Comparison of ENCODE assay signal across 14 cellular contexts in genomic region chr18:31990823-31991222, GRCh38. TPM values are rescaled to one million over a fixed set of nuclear protein-coding genes. Genes with fewer than 3 reads are reported as not detected.
A peak's percentile ranks its signal among the peaks of the same experiment; 100 is the strongest.
DNase-seq lines count a peak whose midpoint lies in the region; ATAC-seq lines count a peak whose summit lies in the region.
"Had no signal": no experiment of that assay in that cellular context is flagged by ENCODE, and none has a peak within 500 bp of the region (broad histone marks: within the 10 kb centered on the region; RNA-seq: fewer than 3 reads in every experiment).

No MANE protein-coding gene starts in this region.

- no peaks in the 10 kb centered on the region for H3K27me3 Mint-ChIP-seq in naive B cell
- no peaks in the 10 kb centered on the region for H3K27me3 Mint-ChIP-seq in activated naive CD8-positive, alpha-beta T cell treated with anti-CD3 and anti-CD28 coated beads, Interleukin-2, amount 50 U/mL, for 24 hours
- H3K27me3 Mint-ChIP-seq: activated T-helper 17 cell treated with anti-CD3 and anti-CD28 coated beads, Interleukin-2, amount 50 U/mL, for 72 hours had no signal

- H3K4me1 Mint-ChIP-seq in naive B cell: peaks cover 12 to 26% (median 21%) of the 10 kb centered on the region in 3 donors
- no peaks in the 10 kb centered on the region for H3K4me1 Mint-ChIP-seq in activated naive CD8-positive, alpha-beta T cell treated with anti-CD3 and anti-CD28 coated beads, Interleukin-2, amount 50 U/mL, for 24 hours

- no peaks in the 10 kb centered on the region for H3K36me3 Mint-ChIP-seq in naive B cell
- H3K36me3 Mint-ChIP-seq in activated naive CD8-positive, alpha-beta T cell treated with anti-CD3 and anti-CD28 coated beads, Interleukin-2, amount 50 U/mL, for 24 hours (ENCODE audit: low read depth): no peaks in the 10 kb centered on the region

- peak overlapping the region in 5 of 8 donors; percentile 7 to 72 (median 59) for H3K4me3 Mint-ChIP-seq in naive B cell
- no peak overlapping the region for H3K4me3 Mint-ChIP-seq in activated naive CD8-positive, alpha-beta T cell treated with anti-CD3 and anti-CD28 coated beads, Interleukin-2, amount 50 U/mL, for 24 hours
- H3K4me3 Mint-ChIP-seq: activated T-helper 17 cell treated with anti-CD3 and anti-CD28 coated beads, Interleukin-2, amount 50 U/mL, for 72 hours had no signal

- peak; percentile 100 for ATAC-seq in GM18909 (IDR thresholded peaks at IDR 0.05; ENCODE audit: poor library complexity, unreplicated experiment)
- peak; percentile 100 for ATAC-seq in GM21737 (IDR thresholded peaks at IDR 0.05; ENCODE audit: unreplicated experiment)
- peak; percentile 100 for ATAC-seq in HG03342 (IDR thresholded peaks at IDR 0.05; ENCODE audit: unreplicated experiment)
- ATAC-seq in naive B cell (ENCODE audit: low read depth in 2 of 2): peak; percentile 79 to 83
- ATAC-seq in activated naive CD8-positive, alpha-beta T cell treated with anti-CD3 and anti-CD28 coated beads, Interleukin-2, amount 50 U/mL, for 24 hours: no peak
- ATAC-seq: activated T-helper 17 cell treated with anti-CD3 and anti-CD28 coated beads, Interleukin-2, amount 50 U/mL, for 72 hours; left cardiac atrium had no signal

- peak overlapping the region in 5 of 6 donors; percentile 43 to 88 (median 44) for H3K27ac Mint-ChIP-seq in naive B cell
- H3K27ac Mint-ChIP-seq in activated naive CD8-positive, alpha-beta T cell treated with anti-CD3 and anti-CD28 coated beads, Interleukin-2, amount 50 U/mL, for 24 hours: no peak overlapping the region
- H3K27ac Mint-ChIP-seq: activated T-helper 17 cell treated with anti-CD3 and anti-CD28 coated beads, Interleukin-2, amount 50 U/mL, for 72 hours had no signal

- DNase-seq in naive B cell (peak; percentile 14), NCI-H2029 treated with DMSO at 0.1 percent for 48 hours (lab: John Stamatoyannopoulos, UW) (no peak), NCI-H446 treated with DMSO at 0.1 percent for 48 hours (lab: John Stamatoyannopoulos, UW) (no peak)
- no peak for DNase-seq in activated naive CD8-positive, alpha-beta T cell treated with anti-CD3 and anti-CD28 coated beads, Interleukin-2, amount 50 U/mL, for 24 hours
- DNase-seq in activated effector memory CD4-positive, alpha-beta T cell treated with anti-CD3 and anti-CD28 coated beads, Interleukin-2, amount 50 U/mL, for 16 hours: no peak
- DNase-seq: DND-41; HCEC 1CT; left cardiac atrium; ovary; stimulated activated CD4-positive, alpha-beta T cell treated with anti-CD3 and anti-CD28 coated beads, Interleukin-4, amount 100 ng/mL, for 24 hours had no signal

- H3K9me3 Mint-ChIP-seq in naive B cell: no peaks in the 10 kb centered on the region
- no peaks in the 10 kb centered on the region for H3K9me3 Mint-ChIP-seq in activated naive CD8-positive, alpha-beta T cell treated with anti-CD3 and anti-CD28 coated beads, Interleukin-2, amount 50 U/mL, for 24 hours
- H3K9me3 Mint-ChIP-seq: activated T-helper 17 cell treated with anti-CD3 and anti-CD28 coated beads, Interleukin-2, amount 50 U/mL, for 72 hours had no signal

RNA-seq across cellular contexts. Expression of gene RNF125, which starts 27.8 kb away (rescaled TPM):
- 10 to 100 TPM in 5 of 6 donors, 1 to 10 TPM in 1; 8.9 to 21.2 (median 17.9) TPM for polyA plus RNA-seq in naive B cell (ENCODE audit: low read depth in 6 of 6)

RNA-seq across cellular contexts. Expression of gene TRAPPC8, which starts 47.9 kb away (rescaled TPM):
- 10 to 100 TPM; 10.1 to 28.6 (median 22.5) TPM for polyA plus RNA-seq in naive B cell (ENCODE audit: low read depth in 6 of 6)
